ENCODE assay signal across 8 cellular contexts in genomic region chr12:112018571-112019237, GRCh38. TPM values are rescaled to one million over a fixed set of nuclear protein-coding genes. Genes with fewer than 3 reads are reported as not detected.
DNase-seq lines count a peak whose midpoint lies in the region; TF ChIP-seq lines count a peak whose summit lies in the region.

No MANE protein-coding gene starts in this region.

- no peak for TF ChIP-seq CTCF in RWPE1 (conservative IDR thresholded peaks at IDR 0.05; ENCODE audit: low read depth)

- no peak overlapping the region for H2BK12ac ChIP-seq in neuronal stem cell (ENCODE audit: low read length)

- no peak overlapping the region for H4K8ac ChIP-seq in neuronal stem cell (ENCODE audit: low read depth, low read length)

- H2BK120ac ChIP-seq in neuronal stem cell (ENCODE audit: low read depth, low read length) = no peak overlapping the region

- H2AFZ ChIP-seq in neuronal stem cell (ENCODE audit: low read length) = no peak overlapping the region

- no peak overlapping the region for H2AK5ac ChIP-seq in neuronal stem cell (ENCODE audit: low read depth, low read length)

- H3K23ac ChIP-seq in neuronal stem cell (ENCODE audit: low read depth, low read length, poor library complexity) = no peak overlapping the region

- no peak overlapping the region for H3K4me3 Mint-ChIP-seq in activated CD4-positive, alpha-beta T cell treated with anti-CD3 and anti-CD28 coated beads, Interleukin-2, amount 10 ng/mL, durations not matched to agents 24 days and 14 days
- H3K4me3 Mint-ChIP-seq in activated CD4-positive, alpha-beta T cell treated with anti-CD3 and anti-CD28 coated beads, Interleukin-2, amount 10 ng/mL, durations not matched to agents 7 days and 5 days = no peak overlapping the region

- peaks cover 50% of the 10 kb centered on the region for H3K36me3 ChIP-seq in effector memory CD4-positive, alpha-beta T cell (ENCODE audit: control insufficient read depth, insufficient read depth, low read length)
- peaks cover 16 to 86% of the 10 kb centered on the region in 2 donors for H3K36me3 ChIP-seq in neuronal stem cell (replicated peaks in 1 of 2; ENCODE audit: control insufficient read depth in 2 of 2, insufficient read depth in 2 of 2, low read length in 2 of 2)

- H3K27ac ChIP-seq in RWPE1 (peak overlapping the region; percentile 71; the same call in 1 of the 2 replicates), neuronal stem cell (replicated peaks; ENCODE audit: low read length) (no peak overlapping the region)
- H3K27ac ChIP-seq in effector memory CD4-positive, alpha-beta T cell (ENCODE audit: insufficient read depth, low read length, poor library complexity, severe bottlenecking) = peak overlapping the region; percentile 38

- H3K9me3 ChIP-seq in effector memory CD4-positive, alpha-beta T cell (ENCODE audit: control insufficient read depth, low read length) = no peaks in the 10 kb centered on the region
- H3K9me3 ChIP-seq in neuronal stem cell (replicated peaks in 1 of 2; ENCODE audit: control insufficient read depth in 2 of 2, insufficient read depth in 1 of 2, low read depth in 1 of 2, low read length in 2 of 2) = peaks cover 0 to 8% of the 10 kb centered on the region in 2 donors

- H3K27me3 Mint-ChIP-seq in activated CD4-positive, alpha-beta T cell treated with anti-CD3 and anti-CD28 coated beads, Interleukin-2, amount 10 ng/mL, durations not matched to agents 24 days and 14 days = no peaks in the 10 kb centered on the region
- H3K27me3 Mint-ChIP-seq in activated CD4-positive, alpha-beta T cell treated with anti-CD3 and anti-CD28 coated beads, Interleukin-2, amount 10 ng/mL, durations not matched to agents 7 days and 5 days = no peaks in the 10 kb centered on the region

- CTCF ChIA-PET in activated CD4-positive, alpha-beta T cell treated with anti-CD3 and anti-CD28 coated beads, Interleukin-2, amount 10 ng/mL, durations not matched to agents 7 days and 5 days (lab: Charles Lee) = interaction anchor here (2.0 kb wide), 1 partner anchor 22 kb away, joined by 5 read pairs; no protein-coding TSS in a partner anchor
- CTCF ChIA-PET in RWPE1 (lab: Yijun Ruan, JAX) = no interaction called here

- H3K14ac ChIP-seq in neuronal stem cell (ENCODE audit: low read length) = no peak overlapping the region

- WGBS in neuronal stem cell (ENCODE audit: extremely low coverage in 2 of 2, insufficient read length in 2 of 2, insufficient replicate concordance in 1 of 2), 2 donors = no CpG with 5 or more reads among the region's 2 CpGs

- H3K4me1 ChIP-seq in effector memory CD4-positive, alpha-beta T cell (ENCODE audit: control insufficient read depth, insufficient read depth, low read length, poor library complexity, severe bottlenecking) = peaks cover 27% of the 10 kb centered on the region
- H3K4me1 ChIP-seq in neuronal stem cell (ENCODE audit: control insufficient read depth in 2 of 2, insufficient read depth in 1 of 2, low read depth in 1 of 2, low read length in 2 of 2) = peaks cover 4 to 5% of the 10 kb centered on the region in 2 donors

- H2BK15ac ChIP-seq in neuronal stem cell (ENCODE audit: low read length) = no peak overlapping the region

- TF ChIP-seq POLR2A in erythroblast (IDR thresholded peaks at IDR 0.05; ENCODE audit: low read length) = no peak

- no peak overlapping the region for H4K91ac ChIP-seq in neuronal stem cell (ENCODE audit: low read depth, low read length, poor library complexity)

- no peak overlapping the region for H3K4ac ChIP-seq in neuronal stem cell (ENCODE audit: low read length)

- no peak overlapping the region for H3K18ac ChIP-seq in neuronal stem cell (ENCODE audit: low read length)

- no peak overlapping the region for H3K4me2 ChIP-seq in neuronal stem cell (ENCODE audit: insufficient read depth, low read length, poor library complexity, severe bottlenecking)

- no peaks in the 10 kb centered on the region for H3K9me3 Mint-ChIP-seq in activated CD4-positive, alpha-beta T cell treated with anti-CD3 and anti-CD28 coated beads, Interleukin-2, amount 10 ng/mL, durations not matched to agents 24 days and 14 days
- H3K9me3 Mint-ChIP-seq in activated CD4-positive, alpha-beta T cell treated with anti-CD3 and anti-CD28 coated beads, Interleukin-2, amount 10 ng/mL, durations not matched to agents 7 days and 5 days = peaks cover 4% of the 10 kb centered on the region

- H3K27me3 ChIP-seq in effector memory CD4-positive, alpha-beta T cell (replicated peaks; ENCODE audit: control insufficient read depth, insufficient read depth, low read length, poor library complexity, severe bottlenecking) = no peaks in the 10 kb centered on the region
- H3K27me3 ChIP-seq in neuronal stem cell (ENCODE audit: control insufficient read depth in 3 of 3, insufficient read depth in 3 of 3, low read depth in 1 of 3, low read length in 3 of 3) = no peaks in the 10 kb centered on the region

- intact Hi-C loops in activated CD4-positive, alpha-beta T cell treated with anti-CD3 and anti-CD28 coated beads, Interleukin-2, amount 10 ng/mL, durations not matched to agents 24 days and 14 days (cut with micrococcal nuclease) = no loop called here

- H3K36me3 Mint-ChIP-seq in activated CD4-positive, alpha-beta T cell treated with anti-CD3 and anti-CD28 coated beads, Interleukin-2, amount 10 ng/mL, durations not matched to agents 24 days and 14 days (ENCODE audit: low read depth) = peaks cover 51% of the 10 kb centered on the region
- H3K36me3 Mint-ChIP-seq in activated CD4-positive, alpha-beta T cell treated with anti-CD3 and anti-CD28 coated beads, Interleukin-2, amount 10 ng/mL, durations not matched to agents 7 days and 5 days (ENCODE audit: low read depth) = peaks cover 71% of the 10 kb centered on the region

- DNase-seq in activated CD4-positive, alpha-beta T cell treated with anti-CD3 and anti-CD28 coated beads, Interleukin-2, amount 10 ng/mL, durations not matched to agents 24 days and 14 days = no peak
- DNase-seq in activated CD4-positive, alpha-beta T cell treated with anti-CD3 and anti-CD28 coated beads, Interleukin-2, amount 10 ng/mL, durations not matched to agents 7 days and 5 days = no peak
- DNase-seq in RWPE1 (ENCODE audit: low spot score) = peak; percentile 68
- DNase-seq in effector memory CD4-positive, alpha-beta T cell = no peak
- peak; percentile 74 for DNase-seq in skeletal muscle cell (ENCODE audit: low read depth)
- no peak for DNase-seq in neuronal stem cell (ENCODE audit: low spot score)
- DNase-seq in erythroblast (lab: John Stamatoyannopoulos, UW) = no peak
- no peak for DNase-seq in activated effector memory CD4-positive, alpha-beta T cell treated with anti-CD3 and anti-CD28 coated beads, Interleukin-2, amount 50 U/mL, for 16 hours

- H3K4me1 Mint-ChIP-seq in activated CD4-positive, alpha-beta T cell treated with anti-CD3 and anti-CD28 coated beads, Interleukin-2, amount 10 ng/mL, durations not matched to agents 24 days and 14 days = peaks cover 41% of the 10 kb centered on the region
- H3K4me1 Mint-ChIP-seq in activated CD4-positive, alpha-beta T cell treated with anti-CD3 and anti-CD28 coated beads, Interleukin-2, amount 10 ng/mL, durations not matched to agents 7 days and 5 days = peaks cover 54% of the 10 kb centered on the region

- peaks cover 5% of the 10 kb centered on the region for H3K79me1 ChIP-seq in neuronal stem cell (ENCODE audit: low read depth, low read length)

- H3K27ac Mint-ChIP-seq in activated CD4-positive, alpha-beta T cell treated with anti-CD3 and anti-CD28 coated beads, Interleukin-2, amount 10 ng/mL, durations not matched to agents 24 days and 14 days = peak overlapping the region; percentile 1
- no peak overlapping the region for H3K27ac Mint-ChIP-seq in activated CD4-positive, alpha-beta T cell treated with anti-CD3 and anti-CD28 coated beads, Interleukin-2, amount 10 ng/mL, durations not matched to agents 7 days and 5 days

- H3K9ac ChIP-seq in neuronal stem cell (ENCODE audit: low read depth, low read length, poor library complexity) = no peak overlapping the region

- no peak overlapping the region for H2BK5ac ChIP-seq in neuronal stem cell (ENCODE audit: low read length)

- H3K4me3 ChIP-seq in effector memory CD4-positive, alpha-beta T cell (ENCODE audit: insufficient read depth, low read depth, low read length, poor library complexity, severe bottlenecking) = no peak overlapping the region
- H3K4me3 ChIP-seq in skeletal muscle cell (ENCODE audit: low read depth, low read length) (no peak overlapping the region), neuronal stem cell (ENCODE audit: low read length in 2 of 2) (no peak overlapping the region)

- POLR2A ChIA-PET in activated CD4-positive, alpha-beta T cell treated with anti-CD3 and anti-CD28 coated beads, Interleukin-2, amount 10 ng/mL, durations not matched to agents 7 days and 5 days (lab: Charles Lee) = no interaction called here
- POLR2A ChIA-PET in RWPE1 (lab: Yijun Ruan, JAX; ENCODE audit: low non-redundant PET) = no interaction called here

RNA-seq across cellular contexts. Expression of gene ERP29, which starts 5.5 kb away (rescaled TPM):
- 56.6 and 60.9 TPM in 2 replicates for total RNA-seq in activated CD4-positive, alpha-beta T cell treated with anti-CD3 and anti-CD28 coated beads, Interleukin-2, amount 10 ng/mL, durations not matched to agents 24 days and 14 days
- 100 to 1,000 TPM; 177 to 181 TPM for total RNA-seq in activated CD4-positive, alpha-beta T cell treated with anti-CD3 and anti-CD28 coated beads, Interleukin-2, amount 10 ng/mL, durations not matched to agents 7 days and 5 days
- 75.9 TPM for polyA plus RNA-seq in neuronal stem cell (2013, experiment 1 of 2)
- 78.0 TPM for polyA plus RNA-seq in neuronal stem cell (2013, experiment 2 of 2)

RNA-seq across cellular contexts. Expression of gene TMEM116, which starts 5.7 kb away (rescaled TPM):
- total RNA-seq in activated CD4-positive, alpha-beta T cell treated with anti-CD3 and anti-CD28 coated beads, Interleukin-2, amount 10 ng/mL, durations not matched to agents 24 days and 14 days = 9.7 and 11.1 TPM in 2 replicates
- total RNA-seq in activated CD4-positive, alpha-beta T cell treated with anti-CD3 and anti-CD28 coated beads, Interleukin-2, amount 10 ng/mL, durations not matched to agents 7 days and 5 days = 10 to 100 TPM; 16.6 to 16.9 TPM
- polyA plus RNA-seq in neuronal stem cell (2013, experiment 1 of 2) = 13.8 TPM
- polyA plus RNA-seq in neuronal stem cell (2013, experiment 2 of 2) = 14.1 TPM

Comparison
In these comparisons a context has a peak if more than half of its experiments do, and no peak if none do; other contexts are left out.
1. DNase-seq: peak in RWPE1 (single experiment) and skeletal muscle cell (single experiment); none in activated CD4-positive, alpha-beta T cell treated with anti-CD3 and anti-CD28 coated beads, Interleukin-2, amount 10 ng/mL, durations not matched to agents 24 days and 14 days (single experiment), activated CD4-positive, alpha-beta T cell treated with anti-CD3 and anti-CD28 coated beads, Interleukin-2, amount 10 ng/mL, durations not matched to agents 7 days and 5 days (single experiment), effector memory CD4-positive, alpha-beta T cell (0 of 3), neuronal stem cell (single experiment), erythroblast (0 of 2) and activated effector memory CD4-positive, alpha-beta T cell treated with anti-CD3 and anti-CD28 coated beads, Interleukin-2, amount 50 U/mL, for 16 hours (single experiment).